9 cellular contexts compared by ENCODE assay signal in the genomic region with DNA sequence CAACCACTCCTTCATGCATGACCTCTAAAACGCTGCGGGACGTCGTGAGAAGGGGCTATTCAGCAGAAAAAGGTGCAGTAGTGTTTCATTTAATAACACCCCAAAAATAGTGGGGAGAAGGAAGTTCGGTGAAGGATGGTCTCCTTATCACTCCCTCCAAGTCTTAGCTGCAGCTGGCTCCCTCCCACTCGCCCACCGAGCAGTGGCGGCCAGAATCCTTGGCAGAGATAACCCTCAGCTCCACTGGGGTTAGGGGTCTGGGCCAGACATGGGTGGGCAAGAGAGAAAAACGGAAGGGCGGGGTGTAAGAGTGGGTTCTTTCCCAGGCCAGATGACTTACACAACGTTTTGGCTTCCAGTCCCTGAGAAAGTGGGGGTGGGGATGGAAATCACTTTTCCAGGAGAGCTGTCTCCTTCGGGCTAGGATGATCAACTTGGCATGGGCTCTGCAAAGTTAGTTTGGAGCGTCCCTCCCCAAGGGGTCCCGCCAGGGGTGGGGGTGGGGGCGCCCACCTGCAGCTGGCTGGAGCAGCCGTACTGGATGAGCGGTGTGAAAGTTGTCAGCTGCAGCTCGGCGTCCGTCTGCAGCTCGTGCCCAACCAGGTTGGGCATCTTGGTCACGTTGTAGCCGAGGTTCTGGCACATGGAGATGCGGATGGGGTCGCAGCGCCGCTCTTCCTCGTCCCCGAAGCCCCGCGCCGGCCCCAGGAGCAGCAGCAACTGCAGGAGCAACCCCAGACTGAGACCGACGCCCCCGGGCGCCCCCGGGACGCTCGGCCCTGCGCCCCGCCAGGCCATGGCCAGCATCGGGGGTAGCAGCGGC. TPM values are rescaled to one million over a fixed set of nuclear protein-coding genes. Genes with fewer than 3 reads are reported as not detected.
A peak's percentile ranks its signal among the peaks of the same experiment; 100 is the strongest.
DNase-seq lines count a peak whose midpoint lies in the region; ATAC-seq, FAIRE-seq and TF ChIP-seq lines count a peak whose summit lies in the region.
"Had no signal": no experiment of that assay in that cellular context is flagged by ENCODE, and none has a peak within 500 bp of the region (broad histone marks: within the 10 kb centered on the region; RNA-seq: fewer than 3 reads in every experiment).

No MANE protein-coding gene starts in this region.

- TF ChIP-seq POLR2A in K562 (conservative IDR thresholded peaks at IDR 0.05), result no peak

- H4K20me1 ChIP-seq in SK-N-SH (ENCODE audit: insufficient read depth), result no peaks in the 10 kb centered on the region
- no peaks in the 10 kb centered on the region for H4K20me1 ChIP-seq in K562 (replicated peaks; ENCODE audit: control insufficient read depth, insufficient read depth, low read length)

- H3K9ac ChIP-seq in SK-N-SH (peak overlapping the region; percentile 66), HUES6 (ENCODE audit: low read length) (peak overlapping the region; percentile 56), K562 (ENCODE audit: insufficient read depth in 1 of 2, low read depth in 2 of 2, low read length in 2 of 2) (peak overlapping the region; percentile 61 to 94; a peak in 3 of 4 replicates)

- intact Hi-C loops in K562 (cut with micrococcal nuclease), result loop anchor here (5.0 kb wide), 1 partner anchor 83 kb away; the partner anchor contains the start of gene TMEM135

- TF ChIP-seq CTCF in SK-N-SH (IDR thresholded peaks at IDR 0.05) (no peak), K562 (IDR thresholded peaks at IDR 0.05 in 2 of 3, conservative IDR thresholded peaks at IDR 0.05 in 1 of 3; ENCODE audit: insufficient read depth in 2 of 3, low read depth in 1 of 3, low read length in 3 of 3) (0 out of 6 replicates have a peak, but pooled peaks of 1 of the 3 experiments have one; percentile 1)

- no peaks in the 10 kb centered on the region for H3K9me2 ChIP-seq in SK-N-SH

- H3K4me2 ChIP-seq in SK-N-SH (peak overlapping the region; percentile 96), K562 (ENCODE audit: insufficient read depth, low read length) (peak overlapping the region; percentile 78)

- peak overlapping the region; percentile 63; the same call in 1 of the 2 replicates for H2AFZ ChIP-seq in SK-N-SH (ENCODE audit: low read depth)
- H2AFZ ChIP-seq in K562 (ENCODE audit: low read depth, low read length), result peak overlapping the region; percentile 86

- H3K4me3 ChIP-seq in SK-N-SH (ENCODE audit: low read depth in 2 of 2, low read length in 1 of 2) (peak overlapping the region; percentile 65 to 71), HUES6 (ENCODE audit: low read depth, low read length) (peak overlapping the region; percentile 71), K562 (peak overlapping the region; percentile 68)

- no peaks in the 10 kb centered on the region for H3K9me3 ChIP-seq in SK-N-SH
- H3K9me3 ChIP-seq in HUES6 (ENCODE audit: control insufficient read depth, insufficient read depth, low read depth, low read length), result no peaks in the 10 kb centered on the region
- no peaks in the 10 kb centered on the region for H3K9me3 ChIP-seq in K562 (replicated peaks; ENCODE audit: control insufficient read depth, insufficient read depth, low read depth, low read length)

- DNase-seq in SK-N-SH (peak; percentile 71), K562 (ENCODE audit: extremely low read depth in 1 of 4, low spot score in 3 of 4) (peak; percentile 21 to 32 (median 23)), kidney tubule cell (ENCODE audit: low spot score) (peak; percentile 41), superior temporal gyrus (ENCODE audit: extremely low spot score) (peak; percentile 20), COR-L47 (lab: John Stamatoyannopoulos, UW) (no peak), NCI-H1436 treated with DMSO at 0.1 percent for 48 hours (lab: John Stamatoyannopoulos, UW) (no peak)

- ATAC-seq in SK-N-SH treated with all-trans-retinoic acid at 6 μM for 48 hours, result no peak; the same call in 2 of the 3 replicates
- peak; percentile 7 for ATAC-seq in K562

- H3K27ac ChIP-seq in SK-N-SH (ENCODE audit: low read depth in 2 of 2, low read length in 1 of 2) (no peak overlapping the region; a peak in 1 of 4 replicates), HUES6 (ENCODE audit: low read depth, low read length) (no peak overlapping the region), K562 (ENCODE audit: extremely low read depth, low read depth, low read length) (peak overlapping the region; percentile 65)

- TF ChIP-seq EP300 in SK-N-SH (IDR thresholded peaks at IDR 0.05; ENCODE audit: borderline replicate concordance in 1 of 2, low read depth in 1 of 2, low read length in 1 of 2), result no peak
- TF ChIP-seq EP300 in K562 (IDR thresholded peaks at IDR 0.05; ENCODE audit: low read length), result no peak; the same call in 1 of the 2 replicates

- WGBS in SK-N-SH (ENCODE audit: low lambda C conversion rate), result 70% methylated on average over 10 of the region's 43 CpGs
- WGBS in K562 (ENCODE audit: insufficient coverage, low coverage, missing lambda C conversion rate), result under 1% methylated on average over 40 of the region's 43 CpGs

- H3K27me3 ChIP-seq in SK-N-SH (ENCODE audit: insufficient read depth) (no peaks in the 10 kb centered on the region), HUES6 (ENCODE audit: control insufficient read depth, insufficient read depth, low read length) (peaks cover 11% of the 10 kb centered on the region), K562 (ENCODE audit: control insufficient read depth in 2 of 2, insufficient read depth in 2 of 2, low read length in 2 of 2) (no peaks in the 10 kb centered on the region)

- TF ChIP-seq RAD21 in SK-N-SH (IDR thresholded peaks at IDR 0.05; ENCODE audit: low read length) (no peak), K562 (CRISPR knock-in tag; conservative IDR thresholded peaks at IDR 0.05 in 1 of 2, IDR thresholded peaks at IDR 0.05 in 1 of 2) (no peak)

- H3K36me3 ChIP-seq in SK-N-SH (replicated peaks in 1 of 2; ENCODE audit: control insufficient read depth in 1 of 2, insufficient read depth in 2 of 2, low read length in 1 of 2), result peaks cover 5 to 17% of the 10 kb centered on the region in 2 experiments
- H3K36me3 ChIP-seq in HUES6 (ENCODE audit: control insufficient read depth, insufficient read depth, low read length), result peaks cover 15% of the 10 kb centered on the region
- H3K36me3 ChIP-seq in K562 (ENCODE audit: control insufficient read depth, insufficient read depth, low read length), result peaks cover 25% of the 10 kb centered on the region; the same call in 2 of the 3 replicates

- peaks cover 13% of the 10 kb centered on the region for H3F3A ChIP-seq in SK-N-SH (replicated peaks; ENCODE audit: insufficient read depth)

- CTCF ChIA-PET in SK-N-SH (lab: Yijun Ruan, JAX) (interaction anchor here (1.2 to 4.2 kb wide), 5 partner anchors 12 to 41 kb away, joined by 4 to 20 read pairs (median 6); no protein-coding TSS in a partner anchor), K562 (lab: Yijun Ruan, JAX; ENCODE audit: low intra/inter-chr PET ratio) (no interaction called here)

- H3K4me1 ChIP-seq in SK-N-SH (ENCODE audit: control insufficient read depth in 1 of 2, insufficient read depth in 2 of 2, low read depth in 1 of 2, low read length in 1 of 2), result peaks cover 9 to 32% of the 10 kb centered on the region in 2 experiments; a peak in 2 of 4 replicates
- peaks cover 13% of the 10 kb centered on the region for H3K4me1 ChIP-seq in HUES6 (ENCODE audit: control insufficient read depth, insufficient read depth, low read length)
- H3K4me1 ChIP-seq in K562 (replicated peaks in 1 of 2; ENCODE audit: control insufficient read depth in 2 of 2, insufficient read depth in 2 of 2, low read length in 2 of 2), result peaks cover 18 to 29% of the 10 kb centered on the region in 2 experiments

- no TSS peak for BruUV-seq in K562 (replicated peaks; lab: Mats Ljungman, UMichigan)

- in situ Hi-C loops in K562 (cut with MboI), result no loop called here

- POLR2A ChIA-PET in SK-N-SH (lab: Yijun Ruan, JAX) (no interaction called here), K562 (lab: Yijun Ruan, JAX) (interaction anchor here (0.5 to 4.1 kb wide), 8 partner anchors 9 to 359 kb away, joined by 3 to 18 read pairs (median 6); no protein-coding TSS in a partner anchor)

- peaks cover 2% of the 10 kb centered on the region for H3K9me1 ChIP-seq in K562 (ENCODE audit: control insufficient read depth, insufficient read depth, low read length)

- H3K79me2 ChIP-seq in SK-N-SH (ENCODE audit: insufficient read depth), result no peaks in the 10 kb centered on the region
- H3K79me2 ChIP-seq in K562 (ENCODE audit: control insufficient read depth, insufficient read depth, low read length), result peaks cover 14% of the 10 kb centered on the region

- FAIRE-seq in K562 (lab: Jason Lieb, UNC), result peak; percentile 15
- FAIRE-seq: endometrium had no signal

TF ChIP-seq in SK-N-SH, 30 proteins besides CTCF, POLR2A, EP300 and RAD21 (continues in another document):
- TF ChIP-seq YY1 (IDR thresholded peaks at IDR 0.05; ENCODE audit: low read depth), result no peak
- TF ChIP-seq NRF1 (IDR thresholded peaks at IDR 0.05; ENCODE audit: low read depth, low read length), result no peak

TF ChIP-seq in SK-N-SH treated with all-trans-retinoic acid at 6 μM for 48 hours, 23 proteins besides CTCF, POLR2A, EP300 and RAD21 (continues in another document):
- no peak for TF ChIP-seq RARB (CRISPR knock-in tag; IDR thresholded peaks at IDR 0.05)

TF ChIP-seq in K562, 482 proteins besides CTCF, POLR2A, EP300 and RAD21 (continues in another document):
- peak; percentile 74 for TF ChIP-seq PCBP1 (IDR thresholded peaks at IDR 0.05; ENCODE audit: low read depth, low read length, poor library complexity, severe bottlenecking)
- no peak for TF ChIP-seq SLC30A9 (CRISPR knock-in tag; IDR thresholded peaks at IDR 0.05)
- no peak for TF ChIP-seq PHF20 (IDR thresholded peaks at IDR 0.05; ENCODE audit: partially characterized antibody)
- TF ChIP-seq SMARCA4 (IDR thresholded peaks at IDR 0.05), result peak; percentile 51

RNA-seq across cellular contexts. Expression of gene FZD4, which starts 0.7 kb away (rescaled TPM):
- 0.72 and 0.93 TPM in 2 replicates for polyA plus RNA-seq in SK-N-SH (2012; rRNA removed)
- polyA plus RNA-seq in SK-N-SH (2012; cell fraction: cytosol; rRNA removed), result 0.81 and 0.82 TPM in 2 replicates
- polyA plus RNA-seq in SK-N-SH (2012; cell fraction: nucleus; rRNA removed), result 0.62 and 1.0 TPM in 2 replicates
- 6.9 and 12.4 TPM in 2 replicates for total RNA-seq in K562 (2011; cell fraction: chromatin; rRNA removed; ENCODE audit: low replicate concordance)
- total RNA-seq in K562 (2011; cell fraction: nucleolus; rRNA removed), result 7.7 and 10.0 TPM in 2 replicates
- total RNA-seq in K562 (2011; cell fraction: nucleoplasm; rRNA removed), result 14.2 TPM in 2 replicates
- total RNA-seq in K562 (2014; rRNA removed), result 5.0 and 5.7 TPM in 2 replicates
- 5.1 and 5.7 TPM in 2 replicates for total RNA-seq in K562 (2014; rRNA removed; fragmentation: Illumina TruSeq; extraction: Trizol)
- 7.6 and 7.9 TPM in 2 replicates for total RNA-seq in K562 (2015; rRNA removed; fragmentation: Illumina TruSeq; extraction: Trizol)
- total RNA-seq in K562 (2021), result 6.1 and 6.3 TPM in 2 replicates
- 6.2 and 7.3 TPM in 2 replicates for polyA plus RNA-seq in K562 (2011; rRNA removed)
- polyA plus RNA-seq in K562 (2011; cell fraction: cytosol; rRNA removed), result 3.1 and 7.3 TPM in 2 replicates
- 3.9 and 5.8 TPM in 2 replicates for polyA plus RNA-seq in K562 (2011; cell fraction: nucleus; rRNA removed)
- polyA plus RNA-seq in K562 (2012), result 4.1 and 6.1 TPM in 2 replicates
- 5.1 and 6.2 TPM in 2 replicates for polyA plus RNA-seq in K562 (2014; fragmentation: Illumina TruSeq; extraction: Trizol)
- polyA plus RNA-seq in K562 (2014; fragmentation: Nextera tagmentation; extraction: Ambion mirVana), result 1 to 10 TPM; 1.2 to 1.4 TPM
- 5.8 and 6.7 TPM in 2 replicates for polyA plus RNA-seq in K562 (2014; rRNA removed)
- polyA minus RNA-seq in K562 (2011; rRNA and poly(A)+ RNA removed), result 6.9 and 7.1 TPM in 2 replicates
- 2.3 and 3.3 TPM in 2 replicates for polyA minus RNA-seq in K562 (2011; cell fraction: cytosol; rRNA and poly(A)+ RNA removed)
- polyA minus RNA-seq in K562 (2011; cell fraction: nucleus; rRNA and poly(A)+ RNA removed), result 2.2 and 4.6 TPM in 2 replicates

Comparison
In these comparisons a context has a peak if more than half of its experiments do, and no peak if none do; other contexts are left out.
1. DNase-seq: peak in SK-N-SH (single experiment), K562 (4 of 4), kidney tubule cell (single experiment) and superior temporal gyrus (single experiment); none in COR-L47 (single experiment) and NCI-H1436 treated with DMSO at 0.1 percent for 48 hours (single experiment).
2. Of the 27 proteins assayed by ChIP-seq in both K562 and SK-N-SH: peak only in K562: none; only in SK-N-SH: MAX; in both: none; in neither: 25; mixed calls (peak in some experiments, not most) for 1.
3. Peak in every context shown above with its lines, with median percentiles within 50 percentile points of each other: H3K4me3 ChIP-seq and H3K9ac ChIP-seq.